In the genomic region with DNA sequence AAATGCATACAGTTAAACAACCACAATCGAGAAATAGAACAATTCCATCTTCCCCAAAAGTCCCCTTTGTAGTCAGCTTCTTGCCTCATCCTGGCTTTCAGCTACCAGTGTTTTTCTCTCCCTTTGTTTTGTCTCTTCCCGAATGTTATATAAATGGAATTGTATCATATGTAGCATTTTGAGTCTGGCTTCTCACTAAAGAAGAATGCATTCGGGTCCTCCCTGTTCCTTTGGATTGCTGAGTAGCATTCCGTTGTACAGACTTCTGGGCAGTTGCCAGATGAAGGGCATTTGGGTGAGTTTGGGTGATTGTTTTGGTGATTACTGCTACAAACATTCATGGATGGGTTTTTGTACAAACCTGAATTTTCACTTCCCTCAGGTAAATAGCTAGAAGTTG, we compare ENCODE assay signal across 14 cellular contexts. TPM values are rescaled to one million over a fixed set of nuclear protein-coding genes. Genes with fewer than 3 reads are reported as not detected.
DNase-seq lines count a peak whose midpoint lies in the region; ATAC-seq and TF ChIP-seq lines count a peak whose summit lies in the region.
"Had no signal": no experiment of that assay in that cellular context is flagged by ENCODE, and none has a peak within 500 bp of the region (broad histone marks: within the 10 kb centered on the region; RNA-seq: fewer than 3 reads in every experiment).

No MANE protein-coding gene starts in this region.

- DNase-seq in cardiac muscle cell (ENCODE audit: low read depth in 1 of 2, low spot score in 1 of 2) (peak in 1 of 2 donors; percentile 46), Right ventricle myocardium inferior (ENCODE audit: missing footprints) (no peak), amniotic stem cell (lab: John Stamatoyannopoulos, UW) (peak; percentile 37), kidney tubule cell (ENCODE audit: low spot score) (peak; percentile 42), uterus (peak in 1 of 2 donors; percentile 30), RPMI8226 (no peak), NCI-H748 treated with DMSO at 0.1 percent for 48 hours (lab: John Stamatoyannopoulos, UW) (no peak)
- DNase-seq: C1 segment of cervical spinal cord, colonic mucosa, NCI-H345, SIG-M5 had no signal

- intact Hi-C loops in Right ventricle myocardium inferior (cut with DNase I) (no loop called here), uterus (cut with DNase I; ENCODE audit: low total_unique reads) (no loop called here)

- H3K9me3 ChIP-seq in cardiac muscle cell (ENCODE audit: low read depth) (no peaks in the 10 kb centered on the region), uterus (no peaks in the 10 kb centered on the region)
- H3K9me3 ChIP-seq: colonic mucosa had no signal

- H3K27ac ChIP-seq in cardiac muscle cell (peak overlapping the region; percentile 51), uterus (peak overlapping the region; percentile 46 to 81)
- H3K27ac ChIP-seq: colonic mucosa had no signal

- no peak for TF ChIP-seq POLR2A in uterus (IDR thresholded peaks at IDR 0.05)

- TF ChIP-seq CTCF in cardiac muscle cell (IDR thresholded peaks at IDR 0.05; ENCODE audit: low read depth, low read length) (no peak), uterus (IDR thresholded peaks at IDR 0.05) (no peak)

- ATAC-seq in Right ventricle myocardium inferior (no peak), HG03378 (IDR thresholded peaks at IDR 0.05; ENCODE audit: unreplicated experiment) (no peak)
- ATAC-seq: HepG2 had no signal

- no peaks in the 10 kb centered on the region for H3K4me1 ChIP-seq in cardiac muscle cell (ENCODE audit: low read depth)
- H3K4me1 ChIP-seq in uterus = no peaks in the 10 kb centered on the region
- H3K4me1 ChIP-seq: colonic mucosa, neural progenitor cell had no signal

- H3K36me3 ChIP-seq in cardiac muscle cell (peaks cover 34% of the 10 kb centered on the region), uterus (no peaks in the 10 kb centered on the region)
- H3K36me3 ChIP-seq: neural progenitor cell had no signal

- H3K27me3 ChIP-seq in cardiac muscle cell (no peaks in the 10 kb centered on the region), uterus (no peaks in the 10 kb centered on the region)
- H3K27me3 ChIP-seq: colonic mucosa, neural progenitor cell had no signal

- H3K4me3 ChIP-seq in cardiac muscle cell = no peak overlapping the region
- H3K4me3 ChIP-seq in uterus = no peak overlapping the region
- H3K4me3 ChIP-seq: colonic mucosa, neural progenitor cell had no signal

RNA-seq across cellular contexts. Expression of a gene that starts 27.8 kb away (rescaled TPM):
- total RNA-seq in cardiac muscle cell (7.3 and 10.1 TPM in 2 replicates), Right ventricle myocardium inferior (0.49 TPM), uterus (1 to 10 TPM in 3 of 4 donors, not detected in 1; 2.0 to 7.0 (median 5.8) TPM)
- 9.6 and 15.0 TPM in 2 replicates for polyA plus RNA-seq in cardiac muscle cell

RNA-seq across cellular contexts. Expression of a gene that starts 51.3 kb away (rescaled TPM):
- total RNA-seq in cardiac muscle cell (47.4 and 58.8 TPM in 2 replicates), Right ventricle myocardium inferior (12.0 TPM), uterus (10 to 100 TPM in 3 of 4 donors, 1 to 10 TPM in 1; 7.9 to 48.7 (median 14.6) TPM)
- polyA plus RNA-seq in cardiac muscle cell = 53.3 and 67.1 TPM in 2 replicates

Comparison
In these comparisons a context has a peak if more than half of its experiments do, and no peak if none do; other contexts are left out.
1. DNase-seq: peak in amniotic stem cell (single experiment) and kidney tubule cell (single experiment); none in Right ventricle myocardium inferior (single experiment), RPMI8226 (single experiment) and NCI-H748 treated with DMSO at 0.1 percent for 48 hours (single experiment).